Comparison of ENCODE assay signal across 15 cellular contexts in the genomic region with DNA sequence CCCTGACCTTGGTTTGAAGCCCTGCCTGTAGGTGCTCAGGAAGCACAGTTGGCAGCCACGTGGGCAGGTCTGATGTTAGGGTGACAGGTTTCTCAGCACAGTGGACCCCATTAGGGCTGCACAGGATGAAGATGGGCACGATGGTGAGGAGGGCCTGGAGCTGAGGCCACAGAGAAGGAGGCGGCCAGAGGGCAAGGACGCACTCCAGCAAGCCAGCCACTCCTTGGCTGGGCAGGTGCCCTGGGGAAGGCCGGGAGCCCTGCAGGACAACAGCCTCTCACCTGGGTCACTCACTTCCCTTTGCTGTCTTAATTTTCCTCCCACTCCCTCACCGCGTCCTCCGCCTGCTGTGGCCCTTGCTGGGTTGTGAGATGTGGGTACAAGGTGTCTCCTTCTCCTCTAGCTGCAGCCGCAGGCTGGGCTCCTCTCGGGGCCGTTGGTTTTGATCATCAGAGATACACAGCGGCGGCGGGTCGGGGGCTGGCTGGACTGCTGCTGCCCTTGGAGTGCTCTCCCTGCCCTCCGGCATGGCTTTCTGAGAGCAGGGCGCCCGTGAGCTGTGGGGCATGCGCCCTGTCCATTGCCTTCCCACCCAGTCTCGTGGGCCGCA. TPM values are rescaled to one million over a fixed set of nuclear protein-coding genes. Genes with fewer than 3 reads are reported as not detected.
"Had no signal": no experiment of that assay in that cellular context is flagged by ENCODE, and none has a peak within 500 bp of the region (broad histone marks: within the 10 kb centered on the region; RNA-seq: fewer than 3 reads in every experiment).

No MANE protein-coding gene starts in this region.

- FAIRE-seq: small intestine had no signal

- DNase-seq: activated CD4-positive, alpha-beta T cell treated with anti-CD3 and anti-CD28 coated beads for 1 hour; activated CD8-positive, alpha-beta memory T cell treated with anti-CD3 and anti-CD28 coated beads, Interleukin-2, amount 50 U/mL, for 48 hours; activated CD8-positive, alpha-beta T cell treated with anti-CD3 and anti-CD28 coated beads for 36 hours; activated naive CD4-positive, alpha-beta T cell treated with Interleukin-2 at 50 U/mL for 16 hours; amygdala; endodermal cell; erythroblast; nephron progenitor cell; T-helper 2 cell; trophoblast cell had no signal

RNA-seq across cellular contexts. Expression of gene HRH3, which starts 23.9 kb away (rescaled TPM):
- total RNA-seq: activated CD8-positive, alpha-beta T cell treated with anti-CD3 and anti-CD28 coated beads for 36 hours; activated T-helper 1 cell treated with anti-CD3 and anti-CD28 coated beads, Interleukin-12 subunit alpha, Interleukin-12 subunit beta, Interleukin-2, Interleukin-4 antibody, amounts not matched to agents 30 ng/mL and 10 ng/mL and 1 ng/mL, durations not matched to agents 14 hours and 24 hours and 36 hours; dermis microvascular lymphatic vessel endothelial cell; glomerular endothelial cell; osteoblast had no signal
